23 cellular contexts compared by ENCODE assay signal in the genomic region with DNA sequence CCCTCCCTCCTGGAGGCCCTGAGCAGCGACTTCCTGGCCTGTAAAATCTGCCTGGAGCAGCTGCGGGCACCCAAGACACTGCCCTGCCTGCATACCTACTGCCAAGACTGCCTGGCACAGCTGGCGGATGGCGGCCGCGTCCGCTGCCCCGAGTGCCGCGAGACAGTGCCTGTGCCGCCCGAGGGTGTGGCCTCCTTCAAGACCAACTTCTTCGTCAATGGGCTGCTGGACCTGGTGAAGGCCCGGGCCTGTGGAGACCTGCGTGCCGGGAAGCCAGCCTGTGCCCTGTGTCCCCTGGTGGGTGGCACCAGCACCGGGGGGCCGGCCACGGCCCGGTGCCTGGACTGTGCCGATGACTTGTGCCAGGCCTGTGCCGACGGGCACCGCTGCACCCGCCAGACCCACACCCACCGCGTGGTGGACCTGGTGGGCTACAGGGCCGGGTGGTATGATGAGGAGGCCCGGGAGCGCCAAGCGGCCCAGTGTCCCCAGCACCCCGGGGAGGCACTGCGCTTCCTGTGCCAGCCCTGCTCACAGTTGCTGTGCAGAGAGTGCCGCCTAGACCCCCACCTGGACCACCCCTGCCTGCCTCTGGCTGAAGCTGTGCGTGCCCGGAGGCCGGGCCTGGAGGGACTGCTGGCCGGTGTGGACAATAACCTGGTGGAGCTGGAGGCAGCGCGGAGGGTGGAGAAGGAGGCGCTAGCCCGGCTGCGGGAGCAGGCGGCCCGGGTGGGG. TPM values are rescaled to one million over a fixed set of nuclear protein-coding genes. Genes with fewer than 3 reads are reported as not detected.
DNase-seq lines count a peak whose midpoint lies in the region; TF ChIP-seq lines count a peak whose summit lies in the region.
"Had no signal": no experiment of that assay in that cellular context is flagged by ENCODE, and none has a peak within 500 bp of the region (broad histone marks: within the 10 kb centered on the region; RNA-seq: fewer than 3 reads in every experiment).

No MANE protein-coding gene starts in this region.

- no peaks in the 10 kb centered on the region for H3K9me3 Mint-ChIP-seq in immature natural killer cell
- H3K9me3 Mint-ChIP-seq: CD4-positive, alpha-beta T cell; memory B cell; stimulated activated naive B cell treated with anti-CD40 and anti-IgM and Interleukin-4, amounts not matched to agents 10 μg/mL and 1 μg/mL and 100 μg/mL, for 72 hours had no signal

- H3K36me3 ChIP-seq in esophagus (ENCODE audit: control insufficient read depth in 2 of 2, insufficient read depth in 2 of 2, low read length in 1 of 2) (peaks cover 3 to 23% of the 10 kb centered on the region in 2 donors), skeletal muscle satellite cell (ENCODE audit: insufficient read depth, low read length) (peaks cover 30% of the 10 kb centered on the region)

- TF ChIP-seq CTCF in RWPE1 (conservative IDR thresholded peaks at IDR 0.05; ENCODE audit: low read depth): no peak

- peaks cover 0 to 11% (median 2%) of the 10 kb centered on the region in 3 donors for H3K27me3 Mint-ChIP-seq in immature natural killer cell (ENCODE audit: low read depth in 3 of 3)
- H3K27me3 Mint-ChIP-seq: CD4-positive, alpha-beta T cell; stimulated activated naive B cell treated with anti-CD40 and anti-IgM and Interleukin-4, amounts not matched to agents 10 μg/mL and 1 μg/mL and 100 μg/mL, for 72 hours had no signal

- peak overlapping the region; percentile 97 for H3K9ac ChIP-seq in skeletal muscle satellite cell (ENCODE audit: low read depth, low read length)
- H3K9ac ChIP-seq: GM23248 had no signal

- peak overlapping the region in 2 of 5 donors; percentile 15 to 100 for H3K4me3 Mint-ChIP-seq in immature natural killer cell
- H3K4me3 Mint-ChIP-seq: nephron progenitor cell had no signal

- CTCF ChIA-PET in RWPE1 (lab: Yijun Ruan, JAX): interaction anchor here (0.6 kb wide), 3 partner anchors 26 to 618 kb away, joined by 3 read pairs; no protein-coding TSS in a partner anchor

- DNase-seq in activated gamma-delta T cell (lab: John Stamatoyannopoulos, UW) (peak; percentile 28), activated gamma-delta T cell treated with Interleukin-2 at 50 U/mL for 16 hours (no peak), RWPE1 (ENCODE audit: low spot score) (no peak), immature natural killer cell (no peak), SIG-M5 (lab: John Stamatoyannopoulos, UW) (no peak), NCI-H146 (lab: John Stamatoyannopoulos, UW) (no peak)
- DNase-seq: amniotic stem cell; CD4-positive, alpha-beta T cell; central memory CD4-positive, alpha-beta T cell; effector CD4-positive, alpha-beta T cell; GM23248; NCI-H2029; NCI-H510A; nephron progenitor cell; SHP77; stimulated activated CD4-positive, alpha-beta T cell treated with anti-CD3 and anti-CD28 coated beads, Interleukin-15, amount 100 ng/mL, for 24 hours; stimulated activated naive B cell treated with anti-CD40 and anti-IgM and Interleukin-4, amounts not matched to agents 10 μg/mL and 1 μg/mL and 100 μg/mL, for 72 hours; trophoblast cell had no signal

- peaks cover 6 to 10% (median 8%) of the 10 kb centered on the region in 3 donors for H3K36me3 Mint-ChIP-seq in immature natural killer cell

- 72 to 83% methylated on average over 42 to 45 of the region's 45 CpGs for WGBS in esophagus, 2 donors

- H3K9me3 ChIP-seq in esophagus (ENCODE audit: control insufficient read depth in 2 of 2, insufficient read depth in 1 of 2, low read depth in 1 of 2, low read length in 1 of 2) (no peaks in the 10 kb centered on the region), skeletal muscle satellite cell (replicated peaks; ENCODE audit: low read length) (no peaks in the 10 kb centered on the region)
- H3K9me3 ChIP-seq: heart left ventricle had no signal

- no peak overlapping the region for H3K27ac Mint-ChIP-seq in immature natural killer cell
- H3K27ac Mint-ChIP-seq: memory B cell, nephron progenitor cell had no signal

- POLR2A ChIA-PET in RWPE1 (lab: Yijun Ruan, JAX; ENCODE audit: low non-redundant PET): interaction anchor here (0.8 kb wide), 1 partner anchor 130 kb away, joined by 3 read pairs; a partner anchor contains a TSS

- H3K4me1 ChIP-seq in esophagus (ENCODE audit: control insufficient read depth in 2 of 2, insufficient read depth in 2 of 2, low read length in 1 of 2): peaks cover 0 to 18% of the 10 kb centered on the region in 2 donors
- peaks cover 49% of the 10 kb centered on the region for H3K4me1 ChIP-seq in skeletal muscle satellite cell (ENCODE audit: control insufficient read depth, insufficient read depth, low read length)

- H3K4me3 ChIP-seq in esophagus (ENCODE audit: low read depth in 1 of 2, low read length in 2 of 2) (peak overlapping the region; percentile 45 to 79), skeletal muscle satellite cell (ENCODE audit: low read length) (peak overlapping the region; percentile 49)

- H3K27ac ChIP-seq in RWPE1: peak overlapping the region; percentile 99
- peak overlapping the region; percentile 6 to 24 for H3K27ac ChIP-seq in esophagus (ENCODE audit: low read depth in 2 of 2, low read length in 1 of 2)
- H3K27ac ChIP-seq: GM23248 had no signal

- peaks cover 50 to 58% of the 10 kb centered on the region in 2 donors for H3K4me1 Mint-ChIP-seq in immature natural killer cell

- H3K27me3 ChIP-seq in esophagus (ENCODE audit: control insufficient read depth in 1 of 2, insufficient read depth in 2 of 2, low read length in 2 of 2) (no peaks in the 10 kb centered on the region), skeletal muscle satellite cell (ENCODE audit: control insufficient read depth, insufficient read depth, low read length) (no peaks in the 10 kb centered on the region)
- H3K27me3 ChIP-seq: heart left ventricle had no signal

- peak overlapping the region; percentile 99 for H3K4me2 ChIP-seq in skeletal muscle satellite cell (ENCODE audit: low read length)

RNA-seq across cellular contexts. Expression of a gene that starts 2.2 kb away (rescaled TPM):
- polyA plus RNA-seq in esophagus (10 to 100 TPM in 1 of 2 donors, 1 to 10 TPM in 1; 6.2 to 13.5 TPM), immature natural killer cell (10 to 100 TPM in 1 of 3 donors, 1 to 10 TPM in 2; 1.5 to 20.6 (median 2.7) TPM)
- 8.3 and 8.4 TPM in 2 replicates for total RNA-seq in skeletal muscle satellite cell (2012; rRNA removed)

RNA-seq across cellular contexts. Expression of a gene that starts 39.4 kb away (rescaled TPM):
- polyA plus RNA-seq in esophagus (1 to 10 TPM in 1 of 2 donors, under 1 TPM in 1; 0.88 to 1.3 TPM), immature natural killer cell (1 to 10 TPM in 2 of 3 donors, not detected in 1; 1.4 to 1.5 TPM)
- total RNA-seq in skeletal muscle satellite cell (2012; rRNA removed): 1,333 and 2,370 TPM in 2 replicates
- total RNA-seq: T-helper 1 cell treated with Interleukin-12 subunit alpha and Interleukin-12 subunit beta and Interleukin-4 antibody, amounts not matched to agents 30 ng/mL and 1 ng/mL, for 36 hours had no signal
